In the genomic region with DNA sequence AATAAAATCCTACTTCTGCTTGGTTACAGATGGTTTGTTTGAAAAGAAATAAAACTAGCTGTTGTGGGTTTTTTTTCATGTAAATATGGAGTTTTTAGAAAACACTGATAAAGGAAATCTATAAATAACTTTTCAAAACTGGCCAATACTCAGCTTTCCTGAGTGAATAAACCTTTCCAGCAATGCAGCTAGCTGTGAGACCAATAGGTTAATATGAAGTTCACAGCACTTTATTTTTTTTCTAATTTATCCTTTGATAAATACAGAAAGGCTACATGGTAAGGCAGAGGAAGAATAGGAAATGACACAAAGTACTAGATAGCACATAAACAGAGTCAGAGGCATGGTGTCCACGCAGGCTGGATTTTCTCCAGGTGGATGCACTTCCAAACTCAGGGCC, we compare ENCODE assay signal across 26 cellular contexts.
DNase-seq lines count a peak whose midpoint lies in the region; ATAC-seq, FAIRE-seq and TF ChIP-seq lines count a peak whose summit lies in the region.
"Had no signal": no experiment of that assay in that cellular context is flagged by ENCODE, and none has a peak within 500 bp of the region (broad histone marks: within the 10 kb centered on the region; RNA-seq: fewer than 3 reads in every experiment).

No MANE protein-coding gene starts in this region.

- H3T11ph ChIP-seq in H9 (ENCODE audit: low read length), result no peak overlapping the region

- DNase-seq in H9 (no peak), H1 (ENCODE audit: low read depth in 1 of 2, low spot score in 2 of 2) (no peak), nephron progenitor cell (no peak), testis (peak; percentile 23), hypothalamus (lab: John Stamatoyannopoulos, UW) (no peak), HuH-7.5 (ENCODE audit: low spot score) (no peak), COR-L47 (lab: John Stamatoyannopoulos, UW) (no peak)
- DNase-seq: 8988T; ACHN; BE2C; CD4-positive, alpha-beta T cell; CD8-positive, alpha-beta T cell; DMS 273 treated with DMSO at 0.1 percent for 48 hours; DMS153; DMS53; DMS79; DND-41; EL; GDM1 had no signal

- H3K4me1 Mint-ChIP-seq in H9 (peaks cover 16 to 25% of the 10 kb centered on the region in 2 experiments), nephron progenitor cell (no peaks in the 10 kb centered on the region)

- H2BK12ac ChIP-seq in H9 (ENCODE audit: insufficient read length, low read depth, low read length), result no peak overlapping the region
- peak overlapping the region; percentile 90; the same call in 1 of the 2 replicates for H2BK12ac ChIP-seq in H1 (ENCODE audit: low read depth, low read length)

- no peak overlapping the region for H4K91ac ChIP-seq in H9 (ENCODE audit: insufficient read length, low read depth, low read length)
- no peak overlapping the region for H4K91ac ChIP-seq in H1 (replicated peaks; ENCODE audit: insufficient read length, low read length)

- H3K4me3 Mint-ChIP-seq in H9, result no peak overlapping the region
- no peak overlapping the region for H3K4me3 Mint-ChIP-seq in nephron progenitor cell
- H3K4me3 Mint-ChIP-seq: CD4-positive, alpha-beta T cell; CD8-positive, alpha-beta T cell had no signal

- no peak for TF ChIP-seq EP300 in H1 (IDR thresholded peaks at IDR 0.05; ENCODE audit: borderline replicate concordance in 1 of 2, low read depth in 2 of 2, low read length in 2 of 2)

- H4K8ac ChIP-seq in H9 (replicated peaks; ENCODE audit: insufficient read length, low read depth, low read length), result no peak overlapping the region
- H4K8ac ChIP-seq in H1 (ENCODE audit: extremely low read depth, insufficient read depth, low read length), result no peak overlapping the region

- H3K27ac Mint-ChIP-seq in H9, result 0 out of 7 replicates have a peak overlapping the region, but pooled peaks of 1 of the 3 experiments have one; percentile 7
- H3K27ac Mint-ChIP-seq in nephron progenitor cell, result peak overlapping the region; percentile 3
- H3K27ac Mint-ChIP-seq: CD4-positive, alpha-beta T cell; CD8-positive, alpha-beta T cell had no signal

- H4K20me1 ChIP-seq in H9 (ENCODE audit: control insufficient read depth, insufficient read depth, insufficient read length) (no peaks in the 10 kb centered on the region), H1 (replicated peaks in 1 of 2; ENCODE audit: control insufficient read depth in 1 of 2, insufficient read depth in 2 of 2, low read length in 2 of 2) (no peaks in the 10 kb centered on the region)
- H4K20me1 ChIP-seq: BLaER1 treated with 17β-estradiol and CSF1 and Interleukin-3, amounts not matched to agents 10 nM and 100 nM had no signal

- no peaks in the 10 kb centered on the region for H3K23me2 ChIP-seq in H9 (ENCODE audit: insufficient read length, low read depth, low read length, poor library complexity, severe bottlenecking)
- H3K23me2 ChIP-seq in H1 (ENCODE audit: low read depth, low read length), result no peaks in the 10 kb centered on the region; the same call in 1 of the 2 replicates

- H4K5ac ChIP-seq in H9 (ENCODE audit: insufficient read length, low read depth, low read length) (no peak overlapping the region), H1 (ENCODE audit: insufficient read length, low read depth, low read length) (no peak overlapping the region)

- intact Hi-C loops in testis (cut with DNase I; ENCODE audit: low total_unique reads), result no loop called here

- H3K9me3 ChIP-seq in H9 (ENCODE audit: control insufficient read depth, low read depth, low read length), result no peaks in the 10 kb centered on the region
- H3K9me3 ChIP-seq in H1 (ENCODE audit: insufficient read depth in 2 of 2, low read depth in 1 of 2, low read length in 1 of 2), result no peaks in the 10 kb centered on the region
- H3K9me3 ChIP-seq in testis, result no peaks in the 10 kb centered on the region
- H3K9me3 ChIP-seq: BE2C; BLaER1 treated with 17β-estradiol and CSF1 and Interleukin-3, amounts not matched to agents 10 nM and 100 nM had no signal

- no peak for TF ChIP-seq POLR2A in H1 (IDR thresholded peaks at IDR 0.05; ENCODE audit: control extremely low read depth in 1 of 2, low read depth in 2 of 2, low read length in 2 of 2)
- TF ChIP-seq POLR2A in testis (IDR thresholded peaks at IDR 0.05), result no peak

- H3K4ac ChIP-seq in H9 (ENCODE audit: low read depth, low read length) (no peak overlapping the region), H1 (replicated peaks; ENCODE audit: insufficient read length, low read depth, low read length) (no peak overlapping the region)

- H3K27ac ChIP-seq in H9 (ENCODE audit: insufficient read length, low read depth, low read length) (no peak overlapping the region), H1 (ENCODE audit: low read depth, low read length) (no peak overlapping the region), testis (no peak overlapping the region)
- H3K27ac ChIP-seq: BLaER1 treated with 17β-estradiol and CSF1 and Interleukin-3, amounts not matched to agents 10 nM and 100 nM; C4-2B had no signal

- H2BK5ac ChIP-seq in H9 (ENCODE audit: insufficient read length, low read length) (no peak overlapping the region), H1 (ENCODE audit: low read depth, low read length) (no peak overlapping the region)

- POLR2A ChIA-PET in H1 (lab: Charles Lee; ENCODE audit: partially characterized antibody), result no interaction called here

- TF ChIP-seq RAD21 in H1 (IDR thresholded peaks at IDR 0.05 in 1 of 2, conservative IDR thresholded peaks at IDR 0.05 in 1 of 2; ENCODE audit: low read depth in 2 of 2, low read length in 2 of 2), result no peak

- H3K14ac ChIP-seq in H9 (ENCODE audit: insufficient read depth, low read length) (no peak overlapping the region), H1 (ENCODE audit: insufficient read length) (no peak overlapping the region)

- H2AK5ac ChIP-seq in H9 (ENCODE audit: insufficient read length, low read length) (no peak overlapping the region), H1 (ENCODE audit: low read depth, low read length) (peak overlapping the region; percentile 65; the same call in 1 of the 2 replicates)

- H2AFZ ChIP-seq in H9 (ENCODE audit: low read length) (no peak overlapping the region), H1 (ENCODE audit: low read length) (no peak overlapping the region)

- H2BK20ac ChIP-seq in H9 (ENCODE audit: low read depth, low read length, poor library complexity, severe bottlenecking) (no peak overlapping the region), H1 (ENCODE audit: low read length) (no peak overlapping the region)

- peaks cover 4% of the 10 kb centered on the region; the same call in 1 of the 2 replicates for H3K4me1 ChIP-seq in H9 (ENCODE audit: insufficient read depth, low read length)
- H3K4me1 ChIP-seq in H1 (replicated peaks in 1 of 4; ENCODE audit: control insufficient read depth in 3 of 4, insufficient read depth in 4 of 4, low read length in 3 of 4), result peaks cover 0 to 3% (median 0%) of the 10 kb centered on the region in 4 experiments; a peak in 2 of 7 replicates
- H3K4me1 ChIP-seq in testis, result no peaks in the 10 kb centered on the region
- H3K4me1 ChIP-seq: BE2C had no signal

- H3K27me3 Mint-ChIP-seq in H9 (ENCODE audit: low read depth) (no peaks in the 10 kb centered on the region), nephron progenitor cell (ENCODE audit: low read depth, poor library complexity) (peaks cover 5% of the 10 kb centered on the region)
- H3K27me3 Mint-ChIP-seq: CD4-positive, alpha-beta T cell had no signal

- H3K9me3 Mint-ChIP-seq in H9 (no peaks in the 10 kb centered on the region), nephron progenitor cell (no peaks in the 10 kb centered on the region)
- H3K9me3 Mint-ChIP-seq: CD4-positive, alpha-beta T cell; CD8-positive, alpha-beta T cell had no signal

- ATAC-seq in HG03135 (IDR thresholded peaks at IDR 0.05; ENCODE audit: unreplicated experiment), result no peak
- ATAC-seq: CD8-positive, alpha-beta T cell; GM12878 had no signal

- no peak overlapping the region for H3K23ac ChIP-seq in H9 (ENCODE audit: insufficient read length, low read depth, low read length)
- H3K23ac ChIP-seq in H1 (ENCODE audit: insufficient read length), result no peak overlapping the region

- H3K36me3 Mint-ChIP-seq in H9 (ENCODE audit: insufficient read depth in 1 of 3, low read depth in 3 of 3), result no peaks in the 10 kb centered on the region
- no peaks in the 10 kb centered on the region for H3K36me3 Mint-ChIP-seq in nephron progenitor cell (ENCODE audit: low read depth)
- H3K36me3 Mint-ChIP-seq: CD8-positive, alpha-beta T cell had no signal

- H3K4me3 ChIP-seq in H1 (ENCODE audit: extremely low read depth in 1 of 4, insufficient read depth in 2 of 4, low read depth in 3 of 4, low read length in 4 of 4) (no peak overlapping the region), testis (no peak overlapping the region)
- H3K4me3 ChIP-seq: BLaER1 treated with 17β-estradiol and CSF1 and Interleukin-3, amounts not matched to agents 10 nM and 100 nM; GM12878 had no signal

- H3K18ac ChIP-seq in H9 (ENCODE audit: insufficient read length, low read depth, low read length) (peak overlapping the region; percentile 60), H1 (ENCODE audit: extremely low read depth, low read length) (no peak overlapping the region)

- WGBS in H9 (ENCODE audit: extremely low coverage, insufficient read length, low lambda C conversion rate), result no CpG with 5 or more reads among the region's 1 CpG
- WGBS in H1 (ENCODE audit: extremely low coverage in 1 of 2, insufficient coverage in 1 of 2, insufficient read length in 1 of 2, insufficient replicate concordance in 2 of 2, low coverage in 1 of 2, low lambda C conversion rate in 2 of 2, missing lambda C conversion rate in 1 of 2), 2 experiments, result 100% methylated on average over 1 of the region's 1 CpG; no CpG with 5 or more reads in 1 of the 2 experiments
- WGBS in testis, 2 donors, result 41 to 42% methylated on average over 1 of the region's 1 CpG

- H3K56ac ChIP-seq in H9 (ENCODE audit: insufficient read length, low read depth, low read length) (no peak overlapping the region), H1 (replicated peaks; ENCODE audit: insufficient read length, low read depth, low read length) (no peak overlapping the region)

- TF ChIP-seq CTCF in H9 (conservative IDR thresholded peaks at IDR 0.05) (no peak), H1 (IDR thresholded peaks at IDR 0.05; ENCODE audit: control extremely low read depth in 1 of 3, insufficient read depth in 1 of 3, low read depth in 1 of 3, low read length in 3 of 3) (no peak), nephron progenitor cell (IDR thresholded peaks at IDR 0.05) (no peak), testis (IDR thresholded peaks at IDR 0.05) (no peak)

- no peaks in the 10 kb centered on the region for H3K27me3 ChIP-seq in H9 (ENCODE audit: insufficient read depth, low read length)
- H3K27me3 ChIP-seq in H1 (replicated peaks in 1 of 4; ENCODE audit: control insufficient read depth in 3 of 4, extremely low read depth in 1 of 4, insufficient read depth in 3 of 4, low read length in 3 of 4), result no peaks in the 10 kb centered on the region; a peak in 1 of 7 replicates
- H3K27me3 ChIP-seq in testis, result no peaks in the 10 kb centered on the region
- H3K27me3 ChIP-seq: BE2C; BLaER1 treated with 17β-estradiol and CSF1 and Interleukin-3, amounts not matched to agents 10 nM and 100 nM had no signal

- CTCF ChIA-PET in H1 (lab: Charles Lee; ENCODE audit: partially characterized antibody), result interaction anchor here (1.6 kb wide), 1 partner anchor 132 kb away, joined by 5 read pairs; no protein-coding TSS in a partner anchor

- H2BK15ac ChIP-seq in H9 (ENCODE audit: low read depth, low read length) (no peak overlapping the region), H1 (ENCODE audit: low read length) (no peak overlapping the region)

- H3K9ac ChIP-seq in H9 (ENCODE audit: extremely low read depth, insufficient read length, low read length) (no peak overlapping the region), H1 (replicated peaks in 1 of 4; ENCODE audit: extremely low read depth in 1 of 4, low read depth in 3 of 4, low read length in 3 of 4) (no peak overlapping the region)
- H3K9ac ChIP-seq: BLaER1 treated with 17β-estradiol and CSF1 and Interleukin-3, amounts not matched to agents 10 nM and 100 nM had no signal

- H3K36me3 ChIP-seq in H1 (ENCODE audit: control insufficient read depth in 2 of 4, insufficient read depth in 4 of 4, low read length in 3 of 4), result no peaks in the 10 kb centered on the region
- no peaks in the 10 kb centered on the region for H3K36me3 ChIP-seq in testis (ENCODE audit: low read depth, missing control alignments)
- H3K36me3 ChIP-seq: BE2C; BLaER1 treated with 17β-estradiol and CSF1 and Interleukin-3, amounts not matched to agents 10 nM and 100 nM had no signal

- no peaks in the 10 kb centered on the region for H3K79me1 ChIP-seq in H9 (ENCODE audit: insufficient read depth, low read depth, low read length, poor library complexity, severe bottlenecking)
- H3K79me1 ChIP-seq in H1 (ENCODE audit: low read depth, low read length), result no peaks in the 10 kb centered on the region; the same call in 1 of the 2 replicates

- FAIRE-seq in H1 (lab: Jason Lieb, UNC), result no peak
- FAIRE-seq: A204.1, GM12878, GM12892, GM18507 had no signal

- H3K79me2 ChIP-seq in H9 (ENCODE audit: insufficient read depth, low read length) (no peaks in the 10 kb centered on the region), H1 (ENCODE audit: control insufficient read depth in 1 of 2, insufficient read depth in 2 of 2, low read length in 2 of 2) (no peaks in the 10 kb centered on the region)

- H2BK120ac ChIP-seq in H9 (ENCODE audit: low read depth, low read length, poor library complexity, severe bottlenecking), result no peak overlapping the region
- no peak overlapping the region for H2BK120ac ChIP-seq in H1 (replicated peaks; ENCODE audit: low read depth, low read length)

- H3K4me2 ChIP-seq in H9 (ENCODE audit: insufficient read depth, insufficient read length, low read length) (no peak overlapping the region), H1 (ENCODE audit: insufficient read depth in 1 of 2, low read depth in 2 of 2, low read length in 2 of 2) (no peak overlapping the region)
